ENCODE assay signal across 22 cellular contexts in genomic region chr14:94348836-94349235, GRCh38. TPM values are rescaled to one million over a fixed set of nuclear protein-coding genes. Genes with fewer than 3 reads are reported as not detected.
"Had no signal": no experiment of that assay in that cellular context is flagged by ENCODE, and none has a peak within 500 bp of the region (broad histone marks: within the 10 kb centered on the region; RNA-seq: fewer than 3 reads in every experiment).

No MANE protein-coding gene starts in this region.

- H3K9me3 ChIP-seq: SK-N-SH had no signal

- ATAC-seq: Panc1, PC-3 had no signal

- DNase-seq: KBM-7, NCI-H1092, NCI-H1436, NCI-H187, NCI-H2029, NCI-H2081 treated with DMSO at 0.1 percent for 48 hours, NCI-H2171, NCI-H226, NCI-H446, NCI-H510A, NCI-H524 treated with DMSO at 0.1 percent for 48 hours, NCI-H69, NCI-H774, PC-3, SHP77, SK-N-SH had no signal

RNA-seq across cellular contexts. Expression of gene SERPINA2, which starts 17.7 kb away (rescaled TPM):
- total RNA-seq: HT1080, LHCN-M2, MCF 10A, OCI-LY7, PC-3, SK-MEL-5 had no signal

RNA-seq across cellular contexts. Expression of gene SERPINA6, which starts 25.7 kb away (rescaled TPM):
- total RNA-seq: LHCN-M2, MCF 10A, OCI-LY7, PC-3, SK-MEL-5 had no signal

RNA-seq across cellular contexts. Expression of gene SERPINA1, which starts 39.6 kb away (rescaled TPM):
- total RNA-seq: LHCN-M2, OCI-LY7 had no signal

RNA-seq across cellular contexts. Expression of gene SERPINA10, which starts 55.8 kb away (rescaled TPM):
- total RNA-seq: HT1080, LHCN-M2, MCF 10A, OCI-LY7, PC-3, SK-MEL-5 had no signal
